ENCODE assay signal across 1 cellular context in the genomic region with DNA sequence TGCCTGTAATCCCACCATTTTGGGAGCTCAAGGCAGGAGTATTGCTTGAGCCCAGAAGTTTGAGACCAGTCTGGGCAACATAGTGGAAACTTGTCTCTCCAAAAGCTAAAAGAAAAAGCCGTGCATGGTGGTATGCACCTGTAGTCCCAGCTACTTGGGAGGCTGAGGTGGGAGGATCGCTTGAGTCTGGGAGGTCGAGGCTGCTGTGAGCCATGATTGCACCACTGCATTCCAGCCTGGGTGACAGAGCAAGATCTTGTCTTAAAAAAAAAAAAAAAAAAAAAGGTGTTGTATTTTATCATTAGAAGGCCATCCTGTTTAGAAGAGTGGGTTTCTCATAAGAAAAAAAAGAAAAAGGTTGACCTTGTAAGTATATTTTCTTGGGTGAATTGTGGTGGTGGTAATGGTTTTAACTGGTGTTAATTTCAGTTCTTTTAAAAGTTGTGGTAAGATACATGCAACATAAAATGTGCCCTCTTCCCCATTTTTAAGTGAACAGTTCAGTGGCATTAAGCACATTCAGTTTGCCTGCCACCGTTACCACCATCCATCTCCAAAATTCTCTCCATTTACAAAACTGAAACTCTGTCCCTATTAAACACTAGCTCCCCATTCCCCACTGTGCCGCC.
A peak's percentile ranks its signal among the peaks of the same experiment; 100 is the strongest.
TF ChIP-seq lines count a peak whose summit lies in the region.

No MANE protein-coding gene starts in this region.

TF ChIP-seq in HepG2, 621 proteins besides CTCF, POLR2A, EP300 and RAD21:
- no peak for TF ChIP-seq ZNF83 (CRISPR knock-in tag; IDR thresholded peaks at IDR 0.05; ENCODE audit: borderline replicate concordance)
- TF ChIP-seq, protein P1, sequence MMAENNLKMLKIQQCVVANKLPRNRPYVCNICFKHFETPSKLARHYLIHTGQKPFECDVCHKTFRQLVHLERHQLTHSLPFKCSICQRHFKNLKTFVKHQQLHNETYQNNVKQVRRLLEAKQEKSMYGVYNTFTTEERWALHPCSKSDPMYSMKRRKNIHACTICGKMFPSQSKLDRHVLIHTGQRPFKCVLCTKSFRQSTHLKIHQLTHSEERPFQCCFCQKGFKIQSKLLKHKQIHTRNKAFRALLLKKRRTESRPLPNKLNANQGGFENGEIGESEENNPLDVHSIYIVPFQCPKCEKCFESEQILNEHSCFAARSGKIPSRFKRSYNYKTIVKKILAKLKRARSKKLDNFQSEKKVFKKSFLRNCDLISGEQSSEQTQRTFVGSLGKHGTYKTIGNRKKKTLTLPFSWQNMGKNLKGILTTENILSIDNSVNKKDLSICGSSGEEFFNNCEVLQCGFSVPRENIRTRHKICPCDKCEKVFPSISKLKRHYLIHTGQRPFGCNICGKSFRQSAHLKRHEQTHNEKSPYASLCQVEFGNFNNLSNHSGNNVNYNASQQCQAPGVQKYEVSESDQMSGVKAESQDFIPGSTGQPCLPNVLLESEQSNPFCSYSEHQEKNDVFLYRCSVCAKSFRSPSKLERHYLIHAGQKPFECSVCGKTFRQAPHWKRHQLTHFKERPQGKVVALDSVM (CRISPR knock-in tag; IDR thresholded peaks at IDR 0.05): peak; percentile 69
TF ChIP-seq in HepG2: peak in this region for 1.
